ENCODE assay signal across 25 cellular contexts in genomic region chr10:49596493-49596809, GRCh38. TPM values are rescaled to one million over a fixed set of nuclear protein-coding genes. Genes with fewer than 3 reads are reported as not detected.
DNase-seq lines count a peak whose midpoint lies in the region; ATAC-seq and TF ChIP-seq lines count a peak whose summit lies in the region.
"Had no signal": no experiment of that assay in that cellular context is flagged by ENCODE, and none has a peak within 500 bp of the region (broad histone marks: within the 10 kb centered on the region; RNA-seq: fewer than 3 reads in every experiment).

No MANE protein-coding gene starts in this region.

- no peak for TF ChIP-seq RAD21 in SK-N-SH (IDR thresholded peaks at IDR 0.05; ENCODE audit: low read length)

- no peak for TF ChIP-seq EP300 in SK-N-SH (IDR thresholded peaks at IDR 0.05; ENCODE audit: borderline replicate concordance in 1 of 2, low read depth in 1 of 2, low read length in 1 of 2)

- intact Hi-C loops in activated CD8-positive, alpha-beta T cell treated with anti-CD3 and anti-CD28 coated beads for 36 hours (cut with micrococcal nuclease), result loop anchor here (10.0 kb wide), 1 partner anchor 148 kb away; no protein-coding TSS in a partner anchor

- no peak overlapping the region for H3K9ac ChIP-seq in SK-N-SH

- H3K79me2 ChIP-seq in SK-N-SH (ENCODE audit: insufficient read depth), result no peaks in the 10 kb centered on the region

- H3K4me1 ChIP-seq in SK-N-SH (ENCODE audit: control insufficient read depth in 1 of 2, insufficient read depth in 2 of 2, low read depth in 1 of 2, low read length in 1 of 2), result peaks cover 0 to 15% of the 10 kb centered on the region in 2 experiments; a peak in 1 of 4 replicates
- H3K4me1 ChIP-seq: Peyer's patch, SJCRH30 had no signal

- H3K27me3 Mint-ChIP-seq in activated CD8-positive, alpha-beta T cell treated with anti-CD3 and anti-CD28 coated beads, Interleukin-2, amount 10 ng/mL, durations not matched to agents 7 days and 5 days (ENCODE audit: low read depth), result peaks cover 4% of the 10 kb centered on the region
- peaks cover 17% of the 10 kb centered on the region for H3K27me3 Mint-ChIP-seq in activated CD8-positive, alpha-beta T cell treated with anti-CD3 and anti-CD28 coated beads for 36 hours
- peaks cover 24% of the 10 kb centered on the region for H3K27me3 Mint-ChIP-seq in neural crest cell (ENCODE audit: low read depth)

- H3K27me3 ChIP-seq in SK-N-SH (ENCODE audit: insufficient read depth), result no peaks in the 10 kb centered on the region
- H3K27me3 ChIP-seq: Peyer's patch had no signal

- CTCF ChIA-PET in activated CD8-positive, alpha-beta T cell treated with anti-CD3 and anti-CD28 coated beads, Interleukin-2, amount 10 ng/mL, durations not matched to agents 7 days and 5 days (lab: Charles Lee), result no interaction called here
- CTCF ChIA-PET in activated CD8-positive, alpha-beta T cell treated with anti-CD3 and anti-CD28 coated beads for 36 hours (lab: Charles Lee), result interaction anchor here (1.5 to 2.0 kb wide), 2 partner anchors 10 to 628 kb away, joined by 4 to 7 read pairs; no protein-coding TSS in a partner anchor
- CTCF ChIA-PET in GM10248 (lab: Yijun Ruan, JAX) (interaction anchor here (0.9 to 4.4 kb wide), 6 partner anchors 10 to 679 kb away, joined by 3 to 25 read pairs (median 12); no protein-coding TSS in a partner anchor), SK-N-SH (lab: Yijun Ruan, JAX) (interaction anchor here (1.2 to 2.3 kb wide), 3 partner anchors 10 to 24 kb away, joined by 3 to 36 read pairs (median 3); no protein-coding TSS in a partner anchor)

- H3K9me3 Mint-ChIP-seq in activated CD8-positive, alpha-beta T cell treated with anti-CD3 and anti-CD28 coated beads, Interleukin-2, amount 10 ng/mL, durations not matched to agents 7 days and 5 days (ENCODE audit: insufficient read depth), result no peaks in the 10 kb centered on the region
- H3K9me3 Mint-ChIP-seq in activated CD8-positive, alpha-beta T cell treated with anti-CD3 and anti-CD28 coated beads for 36 hours, result no peaks in the 10 kb centered on the region
- no peaks in the 10 kb centered on the region for H3K9me3 Mint-ChIP-seq in neural crest cell
- H3K9me3 Mint-ChIP-seq: CD8-positive, alpha-beta T cell; H9; HFFc6 had no signal

- no peaks in the 10 kb centered on the region for H3K36me3 ChIP-seq in SK-N-SH (replicated peaks in 1 of 2; ENCODE audit: control insufficient read depth in 1 of 2, insufficient read depth in 2 of 2, low read length in 1 of 2)
- H3K36me3 ChIP-seq: Peyer's patch, SJCRH30 had no signal

- ATAC-seq in activated CD8-positive, alpha-beta T cell treated with anti-CD3 and anti-CD28 coated beads, Interleukin-2, amount 10 ng/mL, durations not matched to agents 7 days and 5 days, result no peak
- no peak for ATAC-seq in activated CD8-positive, alpha-beta T cell treated with anti-CD3 and anti-CD28 coated beads for 36 hours
- ATAC-seq: CD8-positive, alpha-beta T cell had no signal

- H3K4me3 Mint-ChIP-seq in activated CD8-positive, alpha-beta T cell treated with anti-CD3 and anti-CD28 coated beads, Interleukin-2, amount 10 ng/mL, durations not matched to agents 7 days and 5 days, result no peak overlapping the region
- no peak overlapping the region for H3K4me3 Mint-ChIP-seq in activated CD8-positive, alpha-beta T cell treated with anti-CD3 and anti-CD28 coated beads for 36 hours
- H3K4me3 Mint-ChIP-seq in neural crest cell, result no peak overlapping the region
- H3K4me3 Mint-ChIP-seq: CD8-positive, alpha-beta T cell; HFFc6 had no signal

- peaks cover 2% of the 10 kb centered on the region for H3K4me1 Mint-ChIP-seq in activated CD8-positive, alpha-beta T cell treated with anti-CD3 and anti-CD28 coated beads, Interleukin-2, amount 10 ng/mL, durations not matched to agents 7 days and 5 days (ENCODE audit: low read depth)
- no peaks in the 10 kb centered on the region for H3K4me1 Mint-ChIP-seq in activated CD8-positive, alpha-beta T cell treated with anti-CD3 and anti-CD28 coated beads for 36 hours (ENCODE audit: low read depth)
- H3K4me1 Mint-ChIP-seq in neural crest cell, result peaks cover 9% of the 10 kb centered on the region

- no peaks in the 10 kb centered on the region for H3F3A ChIP-seq in SK-N-SH (replicated peaks; ENCODE audit: insufficient read depth)

- H4K20me1 ChIP-seq in SK-N-SH (ENCODE audit: insufficient read depth), result no peaks in the 10 kb centered on the region

- no peak overlapping the region for H3K27ac Mint-ChIP-seq in activated CD8-positive, alpha-beta T cell treated with anti-CD3 and anti-CD28 coated beads, Interleukin-2, amount 10 ng/mL, durations not matched to agents 7 days and 5 days
- H3K27ac Mint-ChIP-seq in activated CD8-positive, alpha-beta T cell treated with anti-CD3 and anti-CD28 coated beads for 36 hours, result no peak overlapping the region
- H3K27ac Mint-ChIP-seq in neural crest cell (ENCODE audit: unreplicated experiment), result peak overlapping the region; percentile 50
- H3K27ac Mint-ChIP-seq: CD8-positive, alpha-beta T cell; H9 had no signal

- no peak overlapping the region for H3K4me3 ChIP-seq in SK-N-SH (ENCODE audit: low read depth in 2 of 2, low read length in 1 of 2)
- H3K4me3 ChIP-seq: Peyer's patch, SJCRH30 had no signal

- no peaks in the 10 kb centered on the region for H3K9me3 ChIP-seq in SK-N-SH
- H3K9me3 ChIP-seq: Peyer's patch, SJCRH30 had no signal

- peak; percentile 18 for DNase-seq in activated CD8-positive, alpha-beta T cell treated with anti-CD3 and anti-CD28 coated beads, Interleukin-2, amount 10 ng/mL, durations not matched to agents 7 days and 5 days
- no peak for DNase-seq in activated CD8-positive, alpha-beta T cell treated with anti-CD3 and anti-CD28 coated beads for 36 hours
- DNase-seq in GM10248 (ENCODE audit: extremely low spot score) (peak; percentile 8), ecto neural progenitor cell (ENCODE audit: low spot score) (peak; percentile 36), neural crest cell (ENCODE audit: low read depth, low spot score) (no peak), HT-29 (ENCODE audit: low spot score) (no peak), SK-N-SH (no peak)
- no peak for DNase-seq in stimulated activated naive CD4-positive, alpha-beta T cell (lab: John Stamatoyannopoulos, UW)
- DNase-seq: ACHN, C1 segment of cervical spinal cord, DMS153, H9, HFFc6, KBM-7, NCI-H1092 treated with DMSO at 0.1 percent for 48 hours, NCI-H146, NCI-H2029, NCI-H226, NCI-H510A treated with DMSO at 0.1 percent for 48 hours, NCI-H82, Peyer's patch, SJCRH30 had no signal

- no peak overlapping the region for H2AFZ ChIP-seq in SK-N-SH (ENCODE audit: low read depth)

- no peaks in the 10 kb centered on the region for H3K9me2 ChIP-seq in SK-N-SH

- no peaks in the 10 kb centered on the region for H3K36me3 Mint-ChIP-seq in activated CD8-positive, alpha-beta T cell treated with anti-CD3 and anti-CD28 coated beads, Interleukin-2, amount 10 ng/mL, durations not matched to agents 7 days and 5 days (ENCODE audit: low read depth)
- no peaks in the 10 kb centered on the region for H3K36me3 Mint-ChIP-seq in activated CD8-positive, alpha-beta T cell treated with anti-CD3 and anti-CD28 coated beads for 36 hours (ENCODE audit: low read depth)
- no peaks in the 10 kb centered on the region for H3K36me3 Mint-ChIP-seq in neural crest cell (ENCODE audit: low read depth)
- H3K36me3 Mint-ChIP-seq: CD8-positive, alpha-beta T cell had no signal

- TF ChIP-seq CTCF in activated CD8-positive, alpha-beta T cell treated with anti-CD3 and anti-CD28 coated beads for 36 hours (IDR thresholded peaks at IDR 0.05), result no peak
- no peak for TF ChIP-seq CTCF in GM10248 (IDR thresholded peaks at IDR 0.05; ENCODE audit: control extremely low read depth, extremely low read depth, low read depth, missing control alignments)
- no peak for TF ChIP-seq CTCF in neural crest cell (conservative IDR thresholded peaks at IDR 0.05)
- no peak for TF ChIP-seq CTCF in SK-N-SH (IDR thresholded peaks at IDR 0.05)

- no peak overlapping the region for H3K27ac ChIP-seq in SK-N-SH (ENCODE audit: low read depth in 2 of 2, low read length in 1 of 2)
- H3K27ac ChIP-seq: 22Rv1, Peyer's patch, SJCRH30 had no signal

- no peak overlapping the region for H3K4me2 ChIP-seq in SK-N-SH

- WGBS in SK-N-SH (ENCODE audit: low lambda C conversion rate), result 72% methylated on average over 2 of the region's 3 CpGs

- POLR2A ChIA-PET in activated CD8-positive, alpha-beta T cell treated with anti-CD3 and anti-CD28 coated beads, Interleukin-2, amount 10 ng/mL, durations not matched to agents 7 days and 5 days (lab: Charles Lee), result no interaction called here
- POLR2A ChIA-PET in activated CD8-positive, alpha-beta T cell treated with anti-CD3 and anti-CD28 coated beads for 36 hours (lab: Charles Lee), result no interaction called here
- POLR2A ChIA-PET in GM10248 (lab: Yijun Ruan, JAX) (no interaction called here), SK-N-SH (lab: Yijun Ruan, JAX) (interaction anchor here (2.5 kb wide), 1 partner anchor 13 kb away, joined by 7 read pairs; the partner anchor contains the start of gene SLC18A3)

TF ChIP-seq in SK-N-SH, 30 proteins besides CTCF, POLR2A, EP300 and RAD21 (continues in another document):
- no peak for TF ChIP-seq NFIC (IDR thresholded peaks at IDR 0.05; ENCODE audit: borderline replicate concordance)
- TF ChIP-seq RCOR1 (IDR thresholded peaks at IDR 0.05; ENCODE audit: low read length), result no peak

RNA-seq across cellular contexts. Expression of gene SLC18A3, which starts 13.7 kb away (rescaled TPM):
- total RNA-seq in activated CD8-positive, alpha-beta T cell treated with anti-CD3 and anti-CD28 coated beads, Interleukin-2, amount 10 ng/mL, durations not matched to agents 7 days and 5 days, result not detected
- total RNA-seq in activated CD8-positive, alpha-beta T cell treated with anti-CD3 and anti-CD28 coated beads for 36 hours, result not detected
- total RNA-seq in neural crest cell, result 16.7 and 17.9 TPM in 2 replicates
- not detected in 2 replicates for total RNA-seq in HT-29 (2014; rRNA removed; shearing (Covaris generic))
- polyA plus RNA-seq in SK-N-SH (2012; rRNA removed), result 1.7 TPM in 2 replicates
- polyA plus RNA-seq in SK-N-SH (2012; cell fraction: cytosol; rRNA removed), result 0.84 and 1.6 TPM in 2 replicates
- polyA plus RNA-seq in SK-N-SH (2012; cell fraction: nucleus; rRNA removed), result 1.1 and 1.4 TPM in 2 replicates
- total RNA-seq: CD8-positive, alpha-beta T cell; G401; H9; HFFc6; SJCRH30 had no signal

RNA-seq across cellular contexts. Expression of gene CHAT, which starts 17.4 kb away (rescaled TPM):
- total RNA-seq in activated CD8-positive, alpha-beta T cell treated with anti-CD3 and anti-CD28 coated beads, Interleukin-2, amount 10 ng/mL, durations not matched to agents 7 days and 5 days, result not detected
- not detected for total RNA-seq in activated CD8-positive, alpha-beta T cell treated with anti-CD3 and anti-CD28 coated beads for 36 hours
- 2.7 and 3.3 TPM in 2 replicates for total RNA-seq in neural crest cell
- not detected in 2 replicates for total RNA-seq in HT-29 (2014; rRNA removed; shearing (Covaris generic))
- 0.08 TPM in 1 of 2 replicates, not detected in the other for polyA plus RNA-seq in SK-N-SH (2012; rRNA removed)
- not detected in 2 replicates for polyA plus RNA-seq in SK-N-SH (2012; cell fraction: cytosol; rRNA removed)
- polyA plus RNA-seq in SK-N-SH (2012; cell fraction: nucleus; rRNA removed), result 0.08 TPM in 1 of 2 replicates, not detected in the other
- total RNA-seq: CD8-positive, alpha-beta T cell; G401; H9; HFFc6; SJCRH30 had no signal

RNA-seq across cellular contexts. Expression of gene ERCC6, which starts 57.5 kb away (rescaled TPM):
- 10 to 100 TPM; 20.5 to 20.6 TPM for total RNA-seq in activated CD8-positive, alpha-beta T cell treated with anti-CD3 and anti-CD28 coated beads, Interleukin-2, amount 10 ng/mL, durations not matched to agents 7 days and 5 days
- total RNA-seq in activated CD8-positive, alpha-beta T cell treated with anti-CD3 and anti-CD28 coated beads for 36 hours, result 10 to 100 TPM; 19.1 to 21.8 TPM
- 19.7 and 23.0 TPM in 2 replicates for total RNA-seq in neural crest cell
- total RNA-seq in HT-29 (2014; rRNA removed; shearing (Covaris generic)), result 4.2 and 5.3 TPM in 2 replicates
- 4.5 and 6.2 TPM in 2 replicates for polyA plus RNA-seq in SK-N-SH (2012; rRNA removed)
- polyA plus RNA-seq in SK-N-SH (2012; cell fraction: cytosol; rRNA removed), result 5.3 and 5.4 TPM in 2 replicates
- 7.9 and 12.0 TPM in 2 replicates for polyA plus RNA-seq in SK-N-SH (2012; cell fraction: nucleus; rRNA removed)

Comparison
In these comparisons a context has a peak if more than half of its experiments do, and no peak if none do; other contexts are left out.
1. DNase-seq: peak in activated CD8-positive, alpha-beta T cell treated with anti-CD3 and anti-CD28 coated beads, Interleukin-2, amount 10 ng/mL, durations not matched to agents 7 days and 5 days (single experiment), GM10248 (single experiment) and ecto neural progenitor cell (single experiment); none in activated CD8-positive, alpha-beta T cell treated with anti-CD3 and anti-CD28 coated beads for 36 hours (single experiment), neural crest cell (single experiment), HT-29 (single experiment), SK-N-SH (single experiment) and stimulated activated naive CD4-positive, alpha-beta T cell (0 of 6).
2. RNA of gene SLC18A3, which starts 13.7 kb away (total RNA-seq): 16.7 to 17.9 TPM in neural crest cell; not detected in activated CD8-positive, alpha-beta T cell treated with anti-CD3 and anti-CD28 coated beads, Interleukin-2, amount 10 ng/mL, durations not matched to agents 7 days and 5 days, not detected in activated CD8-positive, alpha-beta T cell treated with anti-CD3 and anti-CD28 coated beads for 36 hours and not detected in HT-29; every median in the first group is over 10 times any median in the second.